13 cellular contexts compared by ENCODE assay signal in the genomic region with DNA sequence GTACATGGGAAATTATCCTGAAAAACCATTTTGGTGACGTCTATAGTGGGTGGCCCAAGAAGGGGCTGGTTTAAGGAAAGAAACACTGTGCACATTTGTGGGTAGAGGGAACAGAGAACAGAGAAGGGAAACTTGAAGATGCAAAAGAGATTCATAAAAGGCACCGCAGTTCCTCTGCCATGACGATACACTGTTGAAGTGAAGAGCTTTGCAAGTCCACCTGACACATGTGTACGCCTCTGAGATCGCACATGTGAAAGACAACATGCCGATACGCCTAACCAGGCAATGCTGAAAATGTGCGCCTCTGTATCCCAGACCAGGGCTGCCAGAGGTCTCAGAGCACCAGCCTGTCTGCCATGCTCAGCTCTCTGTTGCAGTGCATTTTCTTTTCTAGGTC.
DNase-seq lines count a peak whose midpoint lies in the region; ATAC-seq and TF ChIP-seq lines count a peak whose summit lies in the region.
"Had no signal": no experiment of that assay in that cellular context is flagged by ENCODE, and none has a peak within 500 bp of the region (broad histone marks: within the 10 kb centered on the region; RNA-seq: fewer than 3 reads in every experiment).

No MANE protein-coding gene starts in this region.

- no peak overlapping the region for H3K4me2 ChIP-seq in hepatocyte
- H3K4me2 ChIP-seq: PC-9 had no signal

- no peaks in the 10 kb centered on the region for H3K9me2 ChIP-seq in hepatocyte (replicated peaks; ENCODE audit: insufficient read depth)

- ATAC-seq in GM19328 (IDR thresholded peaks at IDR 0.05; ENCODE audit: unreplicated experiment) (peak; percentile 84), HG02678 (IDR thresholded peaks at IDR 0.05; ENCODE audit: unreplicated experiment) (peak; percentile 95), HG03442 (IDR thresholded peaks at IDR 0.05; ENCODE audit: unreplicated experiment) (peak; percentile 89)
- ATAC-seq: psoas muscle had no signal

- 96% methylated on average over 8 of the region's 8 CpGs for WGBS in hepatocyte (ENCODE audit: low lambda C conversion rate, missing lambda C conversion rate)

- no peak overlapping the region for H3K27ac ChIP-seq in hepatocyte
- H3K27ac ChIP-seq: PC-9, psoas muscle, VCaP had no signal

- H3K9me3 ChIP-seq in hepatocyte (ENCODE audit: low read depth), result no peaks in the 10 kb centered on the region
- H3K9me3 ChIP-seq: psoas muscle had no signal

- H2AFZ ChIP-seq in hepatocyte, result no peak overlapping the region
- H2AFZ ChIP-seq: PC-9 had no signal

- no peaks in the 10 kb centered on the region for H4K20me1 ChIP-seq in hepatocyte (ENCODE audit: insufficient read depth, poor library complexity, severe bottlenecking)

- TF ChIP-seq CTCF in GM06990 (IDR thresholded peaks at IDR 0.05; ENCODE audit: insufficient read depth, low read length, poor library complexity, severe bottlenecking), result no peak
- no peak for TF ChIP-seq CTCF in hepatocyte (IDR thresholded peaks at IDR 0.05; ENCODE audit: poor library complexity)

- H3K36me3 ChIP-seq in GM06990 (ENCODE audit: control insufficient read depth, insufficient read depth, low read length) (no peaks in the 10 kb centered on the region), hepatocyte (replicated peaks; ENCODE audit: insufficient read depth, low read depth) (no peaks in the 10 kb centered on the region)

- peaks cover 10% of the 10 kb centered on the region for H3K4me1 ChIP-seq in hepatocyte (ENCODE audit: insufficient read depth)

- H3K4me3 ChIP-seq in GM06990 (replicated peaks; ENCODE audit: low read depth, low read length) (no peak overlapping the region), hepatocyte (no peak overlapping the region)
- H3K4me3 ChIP-seq: PC-9, psoas muscle had no signal

- H3K27me3 ChIP-seq in GM06990 (replicated peaks; ENCODE audit: control insufficient read depth, insufficient read depth, low read length), result no peaks in the 10 kb centered on the region
- H3K27me3 ChIP-seq in hepatocyte, result no peaks in the 10 kb centered on the region

- DNase-seq in GM06990 (ENCODE audit: extremely low read depth, insufficient read length) (peak; percentile 7), NCI-H2081 (lab: John Stamatoyannopoulos, UW) (no peak), hepatocyte (ENCODE audit: low spot score) (no peak), NCI-H82 (lab: John Stamatoyannopoulos, UW) (no peak), activated gamma-delta T cell (lab: John Stamatoyannopoulos, UW) (no peak)
- DNase-seq: central memory CD4-positive, alpha-beta T cell; NCI-H1092 treated with DMSO at 0.1 percent for 48 hours; PC-9; psoas muscle had no signal

- no peaks in the 10 kb centered on the region for H3K79me2 ChIP-seq in hepatocyte
